In genomic region chr5:137935694-137936093, GRCh38 we compare ENCODE assay signal across 1 cellular context.
TF ChIP-seq lines count a peak whose summit lies in the region.

No MANE protein-coding gene starts in this region.

TF ChIP-seq in K562, 482 proteins besides CTCF, POLR2A, EP300 and RAD21:
- TF ChIP-seq EGR1 (conservative IDR thresholded peaks at IDR 0.05) (no peak), PKNOX1 (IDR thresholded peaks at IDR 0.05) (peak; percentile 71), ZBTB33 (CRISPR knock-in tag; IDR thresholded peaks at IDR 0.05) (no peak), ZNF347 (CRISPR knock-in tag; IDR thresholded peaks at IDR 0.05; ENCODE audit: low read depth) (no peak), MNT (conservative IDR thresholded peaks at IDR 0.05) (no peak)
TF ChIP-seq in K562: peak in this region for 1.
